Comparison of ENCODE assay signal across 9 cellular contexts in genomic region chr4:76526585-76526990, GRCh38.
DNase-seq lines count a peak whose midpoint lies in the region; ATAC-seq and TF ChIP-seq lines count a peak whose summit lies in the region.
"Had no signal": no experiment of that assay in that cellular context is flagged by ENCODE, and none has a peak within 500 bp of the region (broad histone marks: within the 10 kb centered on the region; RNA-seq: fewer than 3 reads in every experiment).

No MANE protein-coding gene starts in this region.

- DNase-seq in HAP-1 (ENCODE audit: low spot score in 2 of 2): peak; percentile 33 to 44
- peak; percentile 7 for DNase-seq in RWPE1 (ENCODE audit: low spot score)
- DNase-seq in cardiac muscle cell (ENCODE audit: low read depth in 1 of 2, low spot score in 1 of 2): peak in 1 of 2 donors; percentile 82
- DNase-seq in NCI-H774 (lab: John Stamatoyannopoulos, UW): no peak
- no peak for DNase-seq in activated CD4-positive, alpha-beta T cell treated with anti-CD3 and anti-CD28 coated beads for 48 hours
- DNase-seq: anterior cingulate cortex had no signal

- H3K4me1 ChIP-seq in HAP-1: peaks cover 12% of the 10 kb centered on the region
- H3K4me1 ChIP-seq in cardiac muscle cell (ENCODE audit: low read depth): peaks cover 13% of the 10 kb centered on the region
- no peaks in the 10 kb centered on the region for H3K4me1 ChIP-seq in rectal smooth muscle tissue (ENCODE audit: control insufficient read depth, insufficient read depth, low read length)

- no peak for ATAC-seq in GM18907 (IDR thresholded peaks at IDR 0.05; ENCODE audit: unreplicated experiment)
- no peak for ATAC-seq in HG02840 (IDR thresholded peaks at IDR 0.05; ENCODE audit: low FRiP score, unreplicated experiment)

- H3K27me3 ChIP-seq in HAP-1 (ENCODE audit: low read depth) (no peaks in the 10 kb centered on the region), cardiac muscle cell (no peaks in the 10 kb centered on the region), rectal smooth muscle tissue (ENCODE audit: control insufficient read depth, insufficient read depth, low read length) (no peaks in the 10 kb centered on the region)

- no peaks in the 10 kb centered on the region for H3K9me3 ChIP-seq in HAP-1
- H3K9me3 ChIP-seq in cardiac muscle cell (ENCODE audit: low read depth): no peaks in the 10 kb centered on the region

- H3K4me3 ChIP-seq in HAP-1 (no peak overlapping the region), cardiac muscle cell (no peak overlapping the region), rectal smooth muscle tissue (ENCODE audit: low read length) (no peak overlapping the region)

- H3K27ac ChIP-seq in RWPE1 (no peak overlapping the region), cardiac muscle cell (peak overlapping the region; percentile 74), rectal smooth muscle tissue (ENCODE audit: low read depth, low read length) (peak overlapping the region; percentile 6)

- H3K36me3 ChIP-seq in HAP-1 (replicated peaks): no peaks in the 10 kb centered on the region
- no peaks in the 10 kb centered on the region for H3K36me3 ChIP-seq in cardiac muscle cell
- no peaks in the 10 kb centered on the region for H3K36me3 ChIP-seq in rectal smooth muscle tissue (ENCODE audit: control insufficient read depth, insufficient read depth, low read length)

- POLR2A ChIA-PET in RWPE1 (lab: Yijun Ruan, JAX; ENCODE audit: low non-redundant PET): no interaction called here

- in situ Hi-C loops in HAP-1 (cut with MboI; ENCODE audit: low sequenced_read_pairs): no loop called here

- TF ChIP-seq CTCF in RWPE1 (conservative IDR thresholded peaks at IDR 0.05; ENCODE audit: low read depth) (no peak), cardiac muscle cell (IDR thresholded peaks at IDR 0.05; ENCODE audit: low read depth, low read length) (no peak)

- CTCF ChIA-PET in RWPE1 (lab: Yijun Ruan, JAX): interaction anchor here (0.5 kb wide), 1 partner anchor 143 kb away, joined by 4 read pairs; no protein-coding TSS in a partner anchor

- no peak overlapping the region for H3K9ac ChIP-seq in rectal smooth muscle tissue (ENCODE audit: low read length)

Comparison
In these comparisons a context has a peak if more than half of its experiments do, and no peak if none do; other contexts are left out.
1. DNase-seq: peak in HAP-1 (2 of 2) and RWPE1 (single experiment); none in NCI-H774 (single experiment) and activated CD4-positive, alpha-beta T cell treated with anti-CD3 and anti-CD28 coated beads for 48 hours (single experiment).